7 cellular contexts compared by ENCODE assay signal in the genomic region with DNA sequence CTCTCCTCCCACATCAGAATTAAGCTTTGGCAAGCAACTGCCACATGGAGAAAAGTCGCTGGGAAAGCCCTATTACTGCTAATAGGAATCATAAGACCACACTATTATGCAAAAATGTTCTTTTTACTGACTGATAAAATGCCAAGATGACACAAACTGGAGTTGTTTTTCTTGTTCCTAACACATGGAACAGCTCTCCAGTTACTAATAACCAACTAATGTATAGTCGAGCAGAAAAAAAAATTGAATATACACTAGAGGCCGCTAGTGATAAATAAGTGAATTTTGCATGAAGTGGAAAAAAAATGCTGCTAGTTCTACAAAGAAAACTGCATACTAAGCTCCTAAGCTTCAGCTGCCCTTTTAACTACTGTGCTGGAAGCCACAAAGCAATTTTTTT.
DNase-seq lines count a peak whose midpoint lies in the region; ATAC-seq, FAIRE-seq and TF ChIP-seq lines count a peak whose summit lies in the region.

No MANE protein-coding gene starts in this region.

- DNase-seq in NCI-H1694 (lab: John Stamatoyannopoulos, UW): peak; percentile 50
- DNase-seq in bronchial epithelial cell (ENCODE audit: low read depth): peak; percentile 46
- peak; percentile 14 for DNase-seq in retina
- no peak for DNase-seq in activated CD4-positive, alpha-beta memory T cell treated with anti-CD3 and anti-CD28 coated beads, Interleukin-2, amount 10 ng/mL, durations not matched to agents 7 days and 5 days

- POLR2A ChIA-PET in activated CD4-positive, alpha-beta memory T cell treated with anti-CD3 and anti-CD28 coated beads, Interleukin-2, amount 10 ng/mL, durations not matched to agents 7 days and 5 days (lab: Charles Lee): no interaction called here

- no peaks in the 10 kb centered on the region for H3K27me3 Mint-ChIP-seq in activated CD4-positive, alpha-beta memory T cell treated with anti-CD3 and anti-CD28 coated beads, Interleukin-2, amount 10 ng/mL, durations not matched to agents 7 days and 5 days

- no peak overlapping the region for H3K27ac Mint-ChIP-seq in activated CD4-positive, alpha-beta memory T cell treated with anti-CD3 and anti-CD28 coated beads, Interleukin-2, amount 10 ng/mL, durations not matched to agents 7 days and 5 days

- H3K4me1 Mint-ChIP-seq in activated CD4-positive, alpha-beta memory T cell treated with anti-CD3 and anti-CD28 coated beads, Interleukin-2, amount 10 ng/mL, durations not matched to agents 7 days and 5 days: no peaks in the 10 kb centered on the region

- CTCF ChIA-PET in activated CD4-positive, alpha-beta memory T cell treated with anti-CD3 and anti-CD28 coated beads, Interleukin-2, amount 10 ng/mL, durations not matched to agents 7 days and 5 days (lab: Charles Lee): interaction anchor here (1.1 to 1.4 kb wide), 3 partner anchors 12 to 54 kb away, joined by 3 to 5 read pairs (median 3); no protein-coding TSS in a partner anchor

- TF ChIP-seq CTCF in bronchial epithelial cell (IDR thresholded peaks at IDR 0.05; ENCODE audit: insufficient read depth, low read length, severe bottlenecking): no peak

- no peaks in the 10 kb centered on the region for H3K36me3 ChIP-seq in bronchial epithelial cell (ENCODE audit: control insufficient read depth, insufficient read depth, low read length)

- no peaks in the 10 kb centered on the region for H3K9me3 Mint-ChIP-seq in activated CD4-positive, alpha-beta memory T cell treated with anti-CD3 and anti-CD28 coated beads, Interleukin-2, amount 10 ng/mL, durations not matched to agents 7 days and 5 days

- H3K36me3 Mint-ChIP-seq in activated CD4-positive, alpha-beta memory T cell treated with anti-CD3 and anti-CD28 coated beads, Interleukin-2, amount 10 ng/mL, durations not matched to agents 7 days and 5 days (ENCODE audit: low read depth): no peaks in the 10 kb centered on the region

- FAIRE-seq in bronchial epithelial cell (lab: Jason Lieb, UNC): no peak

- ATAC-seq in GM18867 (IDR thresholded peaks at IDR 0.05; ENCODE audit: unreplicated experiment): peak; percentile 51
- no peak for ATAC-seq in GM18870 (IDR thresholded peaks at IDR 0.05; ENCODE audit: unreplicated experiment)
- ATAC-seq in HG03097 (IDR thresholded peaks at IDR 0.05; ENCODE audit: low FRiP score, unreplicated experiment): no peak

- no peak overlapping the region for H3K4me3 Mint-ChIP-seq in activated CD4-positive, alpha-beta memory T cell treated with anti-CD3 and anti-CD28 coated beads, Interleukin-2, amount 10 ng/mL, durations not matched to agents 7 days and 5 days

- no peak overlapping the region for H3K4me3 ChIP-seq in bronchial epithelial cell (ENCODE audit: low read depth, low read length)

- H3K27me3 ChIP-seq in bronchial epithelial cell (ENCODE audit: control insufficient read depth, insufficient read depth, low read length): no peaks in the 10 kb centered on the region
